ENCODE assay signal across 8 cellular contexts in genomic region chr12:109385339-109386078, GRCh38. TPM values are rescaled to one million over a fixed set of nuclear protein-coding genes. Genes with fewer than 3 reads are reported as not detected.
DNase-seq lines count a peak whose midpoint lies in the region; ATAC-seq and TF ChIP-seq lines count a peak whose summit lies in the region.

No MANE protein-coding gene starts in this region.

- H3K4me2 ChIP-seq in HCT116 (ENCODE audit: low read length), result peak overlapping the region; percentile 59

- H4K20me1 ChIP-seq in HCT116 (ENCODE audit: insufficient read depth), result no peaks in the 10 kb centered on the region

- peak overlapping the region; percentile 81 for H2AFZ ChIP-seq in HCT116 (ENCODE audit: low read depth, low read length, poor library complexity, severe bottlenecking)

- no peaks in the 10 kb centered on the region for H3K4me1 ChIP-seq in CD4-positive, alpha-beta memory T cell (ENCODE audit: insufficient read depth, low read length)
- H3K4me1 ChIP-seq in HCT116 (ENCODE audit: control insufficient read depth in 1 of 2, insufficient read depth in 2 of 2, low read length in 2 of 2) (peaks cover 5 to 7% of the 10 kb centered on the region in 2 experiments; a peak in 3 of 4 replicates), lower lobe of right lung (peaks cover 10% of the 10 kb centered on the region)

- no peak overlapping the region for H3K27ac Mint-ChIP-seq in CD4-positive, alpha-beta memory T cell
- no peak overlapping the region for H3K27ac Mint-ChIP-seq in activated naive CD8-positive, alpha-beta T cell treated with anti-CD3 and anti-CD28 coated beads for 36 hours

- BruUV-seq in HCT116 (replicated peaks; lab: Mats Ljungman, UMichigan), result no TSS peak

- TF ChIP-seq CTCF in HCT116 (IDR thresholded peaks at IDR 0.05 in 2 of 3, conservative IDR thresholded peaks at IDR 0.05 in 1 of 3; ENCODE audit: borderline replicate concordance in 1 of 3, insufficient read depth in 1 of 3, low read depth in 2 of 3, low read length in 2 of 3) (peak; percentile 42 to 96 (median 64); a peak in 5 of 6 replicates), choroid plexus epithelial cell (conservative IDR thresholded peaks at IDR 0.05; ENCODE audit: low read depth, low read length) (peak; percentile 64), lower lobe of right lung (IDR thresholded peaks at IDR 0.05) (peak; percentile 38)

- no peak overlapping the region for H3K4me3 ChIP-seq in CD4-positive, alpha-beta memory T cell (ENCODE audit: low read length in 2 of 2)
- H3K4me3 ChIP-seq in HCT116 (replicated peaks in 1 of 2; ENCODE audit: low read depth in 1 of 2, low read length in 2 of 2) (peak overlapping the region in 1 of 2 experiments; percentile 19; a peak in 2 of 4 replicates), choroid plexus epithelial cell (ENCODE audit: low read depth, low read length) (no peak overlapping the region), lower lobe of right lung (no peak overlapping the region)

- CTCF ChIA-PET in CD4-positive, alpha-beta memory T cell (lab: Charles Lee; ENCODE audit: partially characterized antibody), result interaction anchor here (0.8 to 1.9 kb wide), 6 partner anchors 9 to 502 kb away, joined by 3 to 10 read pairs (median 6); partner anchors contain the start of gene ALKBH2
- CTCF ChIA-PET in HCT116 (lab: Charles Lee), result interaction anchor here (0.7 to 1.7 kb wide), 19 partner anchors 8 to 823 kb away, joined by 3 to 58 read pairs (median 4); partner anchors contain the start of gene ISCU

- TF ChIP-seq RAD21 in HCT116 (IDR thresholded peaks at IDR 0.05; ENCODE audit: low read depth), result peak; percentile 96

- RAD21 ChIA-PET in HCT116 (lab: Charles Lee; ENCODE audit: low non-redundant PET in 1 of 2, low total read pairs in 2 of 2, uncharacterized antibody in 2 of 2, unreplicated experiment in 2 of 2), result interaction anchor here (0.7 to 1.8 kb wide), 4 partner anchors 118 to 274 kb away, joined by 3 to 5 read pairs (median 4); no protein-coding TSS in a partner anchor

- no peaks in the 10 kb centered on the region for H3K9me3 ChIP-seq in CD4-positive, alpha-beta memory T cell (ENCODE audit: control insufficient read depth in 1 of 2, low read length in 2 of 2)
- H3K9me3 ChIP-seq in HCT116 (ENCODE audit: control insufficient read depth in 1 of 2, insufficient read depth in 1 of 2, low read depth in 1 of 2, low read length in 2 of 2), result peaks cover 0 to 4% of the 10 kb centered on the region in 2 experiments; a peak in 2 of 4 replicates
- H3K9me3 ChIP-seq in lower lobe of right lung, result no peaks in the 10 kb centered on the region

- no peaks in the 10 kb centered on the region for H3K36me3 ChIP-seq in CD4-positive, alpha-beta memory T cell (ENCODE audit: insufficient read depth, low read length)
- H3K36me3 ChIP-seq in HCT116 (ENCODE audit: control insufficient read depth in 1 of 2, insufficient read depth in 2 of 2, low read length in 2 of 2) (no peaks in the 10 kb centered on the region), lower lobe of right lung (no peaks in the 10 kb centered on the region)

- H3K36me3 Mint-ChIP-seq in CD4-positive, alpha-beta memory T cell, result no peaks in the 10 kb centered on the region
- H3K36me3 Mint-ChIP-seq in activated naive CD8-positive, alpha-beta T cell treated with anti-CD3 and anti-CD28 coated beads for 36 hours, result no peaks in the 10 kb centered on the region

- peak; percentile 78 for ATAC-seq in HCT116
- ATAC-seq in lower lobe of right lung, result peak; percentile 81 to 82
- no peak for ATAC-seq in GM18907 (IDR thresholded peaks at IDR 0.05; ENCODE audit: unreplicated experiment)
- ATAC-seq in GM21381 (IDR thresholded peaks at IDR 0.05; ENCODE audit: unreplicated experiment), result no peak

- no peaks in the 10 kb centered on the region for H3K4me1 Mint-ChIP-seq in CD4-positive, alpha-beta memory T cell
- no peaks in the 10 kb centered on the region for H3K4me1 Mint-ChIP-seq in activated naive CD8-positive, alpha-beta T cell treated with anti-CD3 and anti-CD28 coated beads for 36 hours

- H3K27me3 Mint-ChIP-seq in CD4-positive, alpha-beta memory T cell, result peaks cover 10 to 18% of the 10 kb centered on the region in 2 donors
- peaks cover 50% of the 10 kb centered on the region for H3K27me3 Mint-ChIP-seq in activated naive CD8-positive, alpha-beta T cell treated with anti-CD3 and anti-CD28 coated beads for 36 hours

- TF ChIP-seq POLR2A in HCT116 (IDR thresholded peaks at IDR 0.05; ENCODE audit: borderline replicate concordance, extremely low read depth, insufficient read depth, insufficient read length), result no peak

- no peak overlapping the region for H3K9ac ChIP-seq in HCT116 (ENCODE audit: low read length)

- DNase-seq in CD4-positive, alpha-beta memory T cell, result peak in 4 of 5 donors; percentile 14 to 29 (median 28)
- DNase-seq in HCT116 (ENCODE audit: low read depth, low spot score) (peak; percentile 51), NCI-H748 treated with DMSO at 0.1 percent for 48 hours (lab: John Stamatoyannopoulos, UW) (peak; percentile 71), choroid plexus epithelial cell (ENCODE audit: low read depth) (peak; percentile 68), lower lobe of right lung (peak; percentile 46)
- DNase-seq in activated naive CD8-positive, alpha-beta T cell treated with anti-CD3 and anti-CD28 coated beads for 36 hours, result no peak

- H3K4me3 Mint-ChIP-seq in CD4-positive, alpha-beta memory T cell, result no peak overlapping the region
- H3K4me3 Mint-ChIP-seq in activated naive CD8-positive, alpha-beta T cell treated with anti-CD3 and anti-CD28 coated beads for 36 hours, result no peak overlapping the region

- no peaks in the 10 kb centered on the region for H3K79me2 ChIP-seq in HCT116 (ENCODE audit: insufficient read depth, low read length)

- intact Hi-C loops in CD4-positive, alpha-beta memory T cell (cut with micrococcal nuclease), result loop anchor here (2.0 to 5.0 kb wide), 4 partner anchors 123 to 1468 kb away; partner anchors contain the start of gene DAO
- intact Hi-C loops in HCT116 (cut with micrococcal nuclease) (loop anchor here (1.0 to 5.0 kb wide), 4 partner anchors 121 to 823 kb away; partner anchors contain the start of genes ISCU and SART3), lower lobe of right lung (cut with DNase I) (no loop called here)

- no peaks in the 10 kb centered on the region for H3K9me2 ChIP-seq in HCT116 (ENCODE audit: insufficient read depth)

- POLR2A ChIA-PET in CD4-positive, alpha-beta memory T cell (lab: Charles Lee; ENCODE audit: partially characterized antibody), result no interaction called here
- POLR2A ChIA-PET in HCT116 (lab: Charles Lee), result interaction anchor here (0.6 to 1.0 kb wide), 3 partner anchors 269 to 292 kb away, joined by 3 to 5 read pairs (median 3); partner anchors contain the start of genes ACACB and ALKBH2

- H3K27me3 ChIP-seq in CD4-positive, alpha-beta memory T cell (ENCODE audit: insufficient read depth, low read length), result no peaks in the 10 kb centered on the region
- no peaks in the 10 kb centered on the region for H3K27me3 ChIP-seq in HCT116 (ENCODE audit: insufficient read depth, low read length)
- H3K27me3 ChIP-seq in lower lobe of right lung (ENCODE audit: low read depth), result no peaks in the 10 kb centered on the region

- H3K27ac ChIP-seq in CD4-positive, alpha-beta memory T cell (ENCODE audit: low read depth, low read length), result no peak overlapping the region
- H3K27ac ChIP-seq in HCT116 (ENCODE audit: low read depth, low read length), result no peak overlapping the region
- no peak overlapping the region for H3K27ac ChIP-seq in lower lobe of right lung

- H3K9me3 Mint-ChIP-seq in CD4-positive, alpha-beta memory T cell, result peaks cover 0 to 8% (median 7%) of the 10 kb centered on the region in 8 donors
- H3K9me3 Mint-ChIP-seq in activated naive CD8-positive, alpha-beta T cell treated with anti-CD3 and anti-CD28 coated beads for 36 hours, result peaks cover 5% of the 10 kb centered on the region

TF ChIP-seq in HCT116, 20 proteins besides CTCF, POLR2A, EP300 and RAD21:
- TF ChIP-seq ELF1 (IDR thresholded peaks at IDR 0.05; ENCODE audit: borderline replicate concordance, low read depth) (no peak), TCF7L2 (IDR thresholded peaks at IDR 0.05; ENCODE audit: borderline replicate concordance, extremely low read depth, insufficient read depth, insufficient read length) (no peak), SIN3A (IDR thresholded peaks at IDR 0.05; ENCODE audit: low read depth) (no peak), ATF3 (IDR thresholded peaks at IDR 0.05) (no peak), CEBPB (IDR thresholded peaks at IDR 0.05; ENCODE audit: low read depth) (no peak), MAX (IDR thresholded peaks at IDR 0.05) (no peak), JUND (IDR thresholded peaks at IDR 0.05) (no peak), SP1 (IDR thresholded peaks at IDR 0.05; ENCODE audit: low read depth) (no peak)

RNA-seq across cellular contexts. Expression of gene MYO1H, which starts 37.8 kb away (rescaled TPM):
- not detected for total RNA-seq in CD4-positive, alpha-beta memory T cell
- polyA plus RNA-seq in CD4-positive, alpha-beta memory T cell, result not detected
- total RNA-seq in HCT116 (2021; ENCODE audit: unreplicated experiment) (not detected), lower lobe of right lung (0.30 TPM)
- not detected in 2 replicates for polyA plus RNA-seq in HCT116 (2012)
- total RNA-seq in activated naive CD8-positive, alpha-beta T cell treated with anti-CD3 and anti-CD28 coated beads for 36 hours, result not detected

Comparison
In these comparisons a context has a peak if more than half of its experiments do, and no peak if none do; other contexts are left out.
1. ATAC-seq: peak in HCT116 (single experiment) and lower lobe of right lung (2 of 2); none in GM18907 (single experiment) and GM21381 (single experiment).
2. Peak in every context shown above with its lines, with median percentiles within 50 percentile points of each other: CTCF ChIP-seq.